Comparison of ENCODE assay signal across 11 cellular contexts in the genomic region with DNA sequence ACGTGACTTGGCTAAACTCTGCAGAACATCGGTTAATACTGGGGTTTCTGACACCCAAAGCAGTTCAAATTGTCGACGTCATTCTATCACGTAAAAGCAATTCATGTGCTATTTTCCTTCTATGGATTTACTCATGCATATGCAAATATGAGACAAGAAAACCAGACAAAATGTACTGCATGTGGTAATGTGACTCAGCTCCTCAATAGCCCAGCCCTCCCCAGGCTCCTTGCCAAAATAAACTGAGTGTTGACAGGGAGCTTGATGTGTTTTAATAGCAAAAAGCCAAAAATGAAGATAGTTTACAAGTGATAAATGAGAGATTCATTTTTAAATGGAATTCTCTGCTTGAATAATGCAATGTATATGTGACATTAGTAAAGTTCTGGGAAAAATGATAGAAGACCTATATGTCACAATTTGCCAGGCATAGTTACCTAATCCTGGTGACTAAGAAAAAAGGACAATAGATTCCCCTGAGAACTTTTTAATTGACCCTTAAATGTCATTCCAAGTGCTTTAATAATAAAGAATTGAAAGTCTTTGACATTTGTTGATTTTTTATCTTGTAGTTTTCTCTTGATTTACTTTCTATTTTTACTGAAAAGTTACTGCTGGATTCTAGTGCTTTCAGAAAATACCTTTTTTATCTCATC.
DNase-seq lines count a peak whose midpoint lies in the region; ATAC-seq, FAIRE-seq and TF ChIP-seq lines count a peak whose summit lies in the region.
"Had no signal": no experiment of that assay in that cellular context is flagged by ENCODE, and none has a peak within 500 bp of the region (broad histone marks: within the 10 kb centered on the region; RNA-seq: fewer than 3 reads in every experiment).

No MANE protein-coding gene starts in this region.

- RAD21 ChIA-PET in GM12878 (lab: Charles Lee; ENCODE audit: unreplicated experiment): no interaction called here

- H3K4me1 ChIP-seq in HEK293 (ENCODE audit: control insufficient read depth, insufficient read depth, low read length) (no peaks in the 10 kb centered on the region), GM12878 (ENCODE audit: control insufficient read depth, insufficient read depth, low read length) (no peaks in the 10 kb centered on the region)

- in situ Hi-C loops in GM12878 (cut with MboI): no loop called here

- H3K27me3 ChIP-seq in GM12878 (replicated peaks in 1 of 2; ENCODE audit: control insufficient read depth in 2 of 2, insufficient read depth in 2 of 2, low read length in 1 of 2): no peaks in the 10 kb centered on the region

- no peak for TF ChIP-seq RAD21 in GM12878 (IDR thresholded peaks at IDR 0.05; ENCODE audit: insufficient read depth, low read depth, low read length)

- no peaks in the 10 kb centered on the region for H4K20me1 ChIP-seq in GM12878 (ENCODE audit: control insufficient read depth, insufficient read depth)

- no peak overlapping the region for H3K27ac ChIP-seq in HEK293 (ENCODE audit: extremely low read depth, low read depth, low read length)
- no peak overlapping the region for H3K27ac ChIP-seq in GM12878 (ENCODE audit: control insufficient read depth, insufficient read depth)

- intact Hi-C loops in GM12878 (cut with micrococcal nuclease; ENCODE audit: unreplicated experiment): no loop called here

- FAIRE-seq in GM12878 (lab: Jason Lieb, UNC): no peak

- H3K9ac ChIP-seq in GM12878 (ENCODE audit: control insufficient read depth, insufficient read depth, low read length): no peak overlapping the region

- no peaks in the 10 kb centered on the region for H3K79me2 ChIP-seq in GM12878 (ENCODE audit: control insufficient read depth, insufficient read depth, low read length)

- no peak overlapping the region for H2AFZ ChIP-seq in GM12878 (ENCODE audit: control insufficient read depth, low read depth, low read length)

- SMC1A ChIA-PET in GM12878 (lab: Charles Lee; ENCODE audit: uncharacterized antibody, unreplicated experiment): no interaction called here

- no peaks in the 10 kb centered on the region for H3K9me3 ChIP-seq in HEK293 (ENCODE audit: control insufficient read depth, insufficient read depth, low read depth, low read length)
- no peaks in the 10 kb centered on the region for H3K9me3 ChIP-seq in GM12878 (replicated peaks; ENCODE audit: control insufficient read depth, insufficient read depth, low read length)

- 74% methylated on average over 5 of the region's 5 CpGs for WGBS in GM12878 (ENCODE audit: insufficient coverage, insufficient replicate concordance, low lambda C conversion rate, missing lambda C conversion rate)

- DNase-seq in NCI-H460 (ENCODE audit: extremely low read depth, low read depth) (peak; percentile 68), GM12878 (ENCODE audit: low read depth, low spot score) (no peak), non-pigmented ciliary epithelial cell (ENCODE audit: low read depth) (peak; percentile 81), globus pallidus (ENCODE audit: low spot score) (no peak), GF-D8 (lab: John Stamatoyannopoulos, UW) (no peak)
- no peak for DNase-seq in stimulated activated naive CD4-positive, alpha-beta T cell (lab: John Stamatoyannopoulos, UW)
- DNase-seq: activated CD4-positive, alpha-beta T cell treated with anti-CD3 and anti-CD28 coated beads for 36 hours had no signal

- no peak for TF ChIP-seq EP300 in GM12878 (IDR thresholded peaks at IDR 0.05; ENCODE audit: borderline replicate concordance in 1 of 2, control insufficient read depth in 1 of 2, low read depth in 2 of 2, low read length in 2 of 2)

- TF ChIP-seq POLR2A in GM12878 (IDR thresholded peaks at IDR 0.05; ENCODE audit: low read depth, low read length): no peak

- no peak for TF ChIP-seq CTCF in HEK293 (tag by site-specific recombination; IDR thresholded peaks at IDR 0.05)
- TF ChIP-seq CTCF in GM12878 (IDR thresholded peaks at IDR 0.05 in 2 of 3, conservative IDR thresholded peaks at IDR 0.05 in 1 of 3; ENCODE audit: control insufficient read depth in 2 of 3, extremely low read depth in 1 of 3, insufficient read depth in 1 of 3, low read depth in 3 of 3, low read length in 3 of 3): no peak

- no peaks in the 10 kb centered on the region for H3K36me3 ChIP-seq in HEK293 (ENCODE audit: control insufficient read depth in 2 of 2, insufficient read depth in 1 of 2, low read length in 2 of 2)
- no peaks in the 10 kb centered on the region for H3K36me3 ChIP-seq in GM12878 (ENCODE audit: control insufficient read depth in 2 of 2, insufficient read depth in 2 of 2, low read length in 1 of 2)

- no peak overlapping the region for H3K4me3 ChIP-seq in HEK293 (ENCODE audit: low read depth, low read length)
- no peak overlapping the region for H3K4me3 ChIP-seq in GM12878

- H3K4me2 ChIP-seq in GM12878 (ENCODE audit: control insufficient read depth, insufficient read depth): no peak overlapping the region

- BruUV-seq in GM12878 (replicated peaks; lab: Mats Ljungman, UMichigan): no TSS peak

- CTCF ChIA-PET in HEK293 (lab: Yijun Ruan, JAX) (interaction anchor here (0.6 to 0.7 kb wide), 2 partner anchors 16 to 1875 kb away, joined by 4 to 6 read pairs; no protein-coding TSS in a partner anchor), GM12878 (lab: Yijun Ruan, JAX) (no interaction called here)

- ATAC-seq in GM12878: no peak
- no peak for ATAC-seq in GM18873 (IDR thresholded peaks at IDR 0.05; ENCODE audit: low FRiP score, unreplicated experiment)
- ATAC-seq: activated CD4-positive, alpha-beta T cell treated with anti-CD3 and anti-CD28 coated beads for 36 hours; Panc1; sciatic nerve had no signal

- POLR2A ChIA-PET in HEK293 (lab: Yijun Ruan, JAX): no interaction called here
- POLR2A ChIA-PET in GM12878 (lab: Charles Lee): no interaction called here

TF ChIP-seq in HEK293, 187 proteins besides CTCF, POLR2A, EP300 and RAD21 (continues in another document):
- TF ChIP-seq SP7 (tag by site-specific recombination; IDR thresholded peaks at IDR 0.05) (0 out of 2 replicates have a peak, but pooled peaks have one; percentile 19), SETDB1 (IDR thresholded peaks at IDR 0.05; ENCODE audit: insufficient read length, low read length) (no peak), KLF10 (tag by site-specific recombination; IDR thresholded peaks at IDR 0.05) (no peak), ZBTB17 (tag by site-specific recombination; IDR thresholded peaks at IDR 0.05) (peak; percentile 29; the same call in 1 of the 2 replicates), ZNF843 (tag by site-specific recombination; IDR thresholded peaks at IDR 0.05) (0 out of 2 replicates have a peak, but pooled peaks have one; percentile 18), ZBTB21 (tag by site-specific recombination; IDR thresholded peaks at IDR 0.05) (peak; percentile 81), ZNF175 (tag by site-specific recombination; IDR thresholded peaks at IDR 0.05) (no peak), ZNF211 (tag by site-specific recombination; IDR thresholded peaks at IDR 0.05; ENCODE audit: low read depth) (no peak), WT1 (tag by site-specific recombination; IDR thresholded peaks at IDR 0.05) (0 out of 2 replicates have a peak, but pooled peaks have one; percentile 25), KLF9 (tag by site-specific recombination; IDR thresholded peaks at IDR 0.05; ENCODE audit: low read depth) (no peak), PRDM1 (tag by site-specific recombination; IDR thresholded peaks at IDR 0.05) (0 out of 2 replicates have a peak, but pooled peaks have one; percentile 23)
- TF ChIP-seq, protein P1, sequence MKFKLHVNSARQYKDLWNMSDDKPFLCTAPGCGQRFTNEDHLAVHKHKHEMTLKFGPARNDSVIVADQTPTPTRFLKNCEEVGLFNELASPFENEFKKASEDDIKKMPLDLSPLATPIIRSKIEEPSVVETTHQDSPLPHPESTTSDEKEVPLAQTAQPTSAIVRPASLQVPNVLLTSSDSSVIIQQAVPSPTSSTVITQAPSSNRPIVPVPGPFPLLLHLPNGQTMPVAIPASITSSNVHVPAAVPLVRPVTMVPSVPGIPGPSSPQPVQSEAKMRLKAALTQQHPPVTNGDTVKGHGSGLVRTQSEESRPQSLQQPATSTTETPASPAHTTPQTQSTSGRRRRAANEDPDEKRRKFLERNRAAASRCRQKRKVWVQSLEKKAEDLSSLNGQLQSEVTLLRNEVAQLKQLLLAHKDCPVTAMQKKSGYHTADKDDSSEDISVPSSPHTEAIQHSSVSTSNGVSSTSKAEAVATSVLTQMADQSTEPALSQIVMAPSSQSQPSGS (tag by site-specific recombination; IDR thresholded peaks at IDR 0.05; ENCODE audit: low read depth): peak; percentile 89

TF ChIP-seq in GM12878, 131 proteins besides CTCF, POLR2A, EP300 and RAD21:
- TF ChIP-seq POU2F2 (IDR thresholded peaks at IDR 0.05; ENCODE audit: borderline replicate concordance, low read depth, low read length) (0 out of 3 replicates have a peak, but pooled peaks have one; percentile 24), JUNB (IDR thresholded peaks at IDR 0.05) (no peak)
- TF ChIP-seq, protein P2, sequence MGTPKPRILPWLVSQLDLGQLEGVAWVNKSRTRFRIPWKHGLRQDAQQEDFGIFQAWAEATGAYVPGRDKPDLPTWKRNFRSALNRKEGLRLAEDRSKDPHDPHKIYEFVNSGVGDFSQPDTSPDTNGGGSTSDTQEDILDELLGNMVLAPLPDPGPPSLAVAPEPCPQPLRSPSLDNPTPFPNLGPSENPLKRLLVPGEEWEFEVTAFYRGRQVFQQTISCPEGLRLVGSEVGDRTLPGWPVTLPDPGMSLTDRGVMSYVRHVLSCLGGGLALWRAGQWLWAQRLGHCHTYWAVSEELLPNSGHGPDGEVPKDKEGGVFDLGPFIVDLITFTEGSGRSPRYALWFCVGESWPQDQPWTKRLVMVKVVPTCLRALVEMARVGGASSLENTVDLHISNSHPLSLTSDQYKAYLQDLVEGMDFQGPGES (IDR thresholded peaks at IDR 0.05): no peak

Comparison
In these comparisons a context has a peak if more than half of its experiments do, and no peak if none do; other contexts are left out.
1. DNase-seq: peak in NCI-H460 (single experiment) and non-pigmented ciliary epithelial cell (single experiment); none in GM12878 (single experiment), globus pallidus (single experiment), stimulated activated naive CD4-positive, alpha-beta T cell (0 of 6) and GF-D8 (single experiment).